ENCODE assay signal across 20 cellular contexts in the genomic region with DNA sequence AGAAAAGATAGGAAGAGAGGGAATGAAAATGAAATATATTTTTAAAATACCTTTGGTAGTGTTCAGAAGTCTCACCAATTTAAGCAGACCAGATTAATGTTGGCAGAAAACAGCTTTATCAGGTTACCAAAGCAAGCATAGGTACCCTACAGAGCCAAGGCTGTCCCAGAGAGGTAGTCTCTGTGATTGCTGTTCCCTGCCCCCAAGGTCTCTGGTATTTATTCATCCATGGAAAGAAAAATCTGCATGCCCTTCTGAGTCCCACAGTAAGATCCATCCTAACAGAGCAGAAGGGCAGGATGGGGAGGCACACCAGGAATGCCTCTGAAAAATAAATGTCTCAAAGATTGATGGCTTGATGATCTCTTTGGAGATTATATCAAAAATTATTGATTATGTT.
DNase-seq lines count a peak whose midpoint lies in the region; ATAC-seq and TF ChIP-seq lines count a peak whose summit lies in the region.
"Had no signal": no experiment of that assay in that cellular context is flagged by ENCODE, and none has a peak within 500 bp of the region (broad histone marks: within the 10 kb centered on the region; RNA-seq: fewer than 3 reads in every experiment).

No MANE protein-coding gene starts in this region.

- DNase-seq in H9: no peak
- peak; percentile 52 for DNase-seq in SK-N-DZ (ENCODE audit: low spot score)
- peak; percentile 35 for DNase-seq in left kidney (ENCODE audit: low read depth, low spot score)
- DNase-seq in DMS 273 (lab: John Stamatoyannopoulos, UW; ENCODE audit: unreplicated experiment): no peak
- DNase-seq in mucosa of descending colon: no peak
- no peak for DNase-seq in DMS79 (lab: John Stamatoyannopoulos, UW)
- no peak for DNase-seq in nucleus accumbens (lab: John Stamatoyannopoulos, UW)
- DNase-seq: 8988T; ACHN; AML-193; BE2C; CD4-positive, alpha-beta T cell; CD8-positive, alpha-beta memory T cell; DMS53; DND-41; H7 had no signal

- no peaks in the 10 kb centered on the region for H3K27me3 Mint-ChIP-seq in H9 (ENCODE audit: low read depth)
- H3K27me3 Mint-ChIP-seq: CD4-positive, alpha-beta T cell; CD8-positive, alpha-beta memory T cell had no signal

- H3K79me1 ChIP-seq in H9 (ENCODE audit: insufficient read depth, low read depth, low read length, poor library complexity, severe bottlenecking): peaks cover 3% of the 10 kb centered on the region

- no peak overlapping the region for H2BK15ac ChIP-seq in H9 (ENCODE audit: low read depth, low read length)

- H3K79me2 ChIP-seq in H9 (ENCODE audit: insufficient read depth, low read length): peaks cover 3% of the 10 kb centered on the region

- H3K9me3 Mint-ChIP-seq in H9: no peaks in the 10 kb centered on the region

- no peak overlapping the region for H3K23ac ChIP-seq in H9 (ENCODE audit: insufficient read length, low read depth, low read length)

- H3K18ac ChIP-seq in H9 (ENCODE audit: insufficient read length, low read depth, low read length): no peak overlapping the region

- H3K9ac ChIP-seq in H9 (ENCODE audit: extremely low read depth, insufficient read length, low read length): no peak overlapping the region
- H3K9ac ChIP-seq: BLaER1 treated with 17β-estradiol and CSF1 and Interleukin-3, amounts not matched to agents 10 nM and 100 nM had no signal

- H3K4me3 ChIP-seq in mucosa of descending colon: no peak overlapping the region
- H3K4me3 ChIP-seq: A549; BLaER1 treated with 17β-estradiol and CSF1 and Interleukin-3, amounts not matched to agents 10 nM and 100 nM had no signal

- H3K4me2 ChIP-seq in H9 (ENCODE audit: insufficient read depth, insufficient read length, low read length): no peak overlapping the region
- H3K4me2 ChIP-seq: A549; BLaER1 treated with 17β-estradiol and CSF1 and Interleukin-3, amounts not matched to agents 10 nM and 100 nM had no signal

- no peak overlapping the region for H3K4ac ChIP-seq in H9 (ENCODE audit: low read depth, low read length)

- H2BK12ac ChIP-seq in H9 (ENCODE audit: insufficient read length, low read depth, low read length): no peak overlapping the region

- H3K56ac ChIP-seq in H9 (ENCODE audit: insufficient read length, low read depth, low read length): no peak overlapping the region

- no peak overlapping the region for H3K14ac ChIP-seq in H9 (ENCODE audit: insufficient read depth, low read length)

- H3K4me1 ChIP-seq in H9 (ENCODE audit: insufficient read depth, low read length) (peaks cover 18% of the 10 kb centered on the region), mucosa of descending colon (ENCODE audit: low read depth) (no peaks in the 10 kb centered on the region)
- H3K4me1 ChIP-seq: A549; BE2C; BLaER1 treated with 17β-estradiol and CSF1 and Interleukin-3, amounts not matched to agents 10 nM and 100 nM had no signal

- no peaks in the 10 kb centered on the region for H3K9me3 ChIP-seq in H9 (ENCODE audit: control insufficient read depth, low read depth, low read length)
- H3K9me3 ChIP-seq in mucosa of descending colon: no peaks in the 10 kb centered on the region
- H3K9me3 ChIP-seq: A549; BE2C; BLaER1 treated with 17β-estradiol and CSF1 and Interleukin-3, amounts not matched to agents 10 nM and 100 nM had no signal

- no peaks in the 10 kb centered on the region for H3K23me2 ChIP-seq in H9 (ENCODE audit: insufficient read length, low read depth, low read length, poor library complexity, severe bottlenecking)

- H4K5ac ChIP-seq in H9 (ENCODE audit: insufficient read length, low read depth, low read length): no peak overlapping the region

- no peak for ATAC-seq in mucosa of descending colon
- ATAC-seq: A549, HCT116 had no signal

- no peak overlapping the region for H2BK20ac ChIP-seq in H9 (ENCODE audit: low read depth, low read length, poor library complexity, severe bottlenecking)

- no peaks in the 10 kb centered on the region for H3K27me3 ChIP-seq in H9 (ENCODE audit: insufficient read depth, low read length)
- H3K27me3 ChIP-seq: BE2C; BLaER1 treated with 17β-estradiol and CSF1 and Interleukin-3, amounts not matched to agents 10 nM and 100 nM had no signal

- no peak overlapping the region for H2AK5ac ChIP-seq in H9 (ENCODE audit: insufficient read length, low read length)

- H4K20me1 ChIP-seq in H9 (ENCODE audit: control insufficient read depth, insufficient read depth, insufficient read length): no peaks in the 10 kb centered on the region
- H4K20me1 ChIP-seq: BLaER1 treated with 17β-estradiol and CSF1 and Interleukin-3, amounts not matched to agents 10 nM and 100 nM had no signal

- H3K36me3 ChIP-seq in mucosa of descending colon (ENCODE audit: low read depth): no peaks in the 10 kb centered on the region
- H3K36me3 ChIP-seq: BE2C; BLaER1 treated with 17β-estradiol and CSF1 and Interleukin-3, amounts not matched to agents 10 nM and 100 nM had no signal

- H3K4me1 Mint-ChIP-seq in H9: peaks cover 41 to 43% of the 10 kb centered on the region in 2 experiments
- H3K4me1 Mint-ChIP-seq: CD14-positive monocyte; CD8-positive, alpha-beta memory T cell had no signal

- H3K27ac ChIP-seq in H9 (ENCODE audit: insufficient read length, low read depth, low read length): peak overlapping the region; percentile 30
- H3K27ac ChIP-seq: A549; BLaER1 treated with 17β-estradiol and CSF1 and Interleukin-3, amounts not matched to agents 10 nM and 100 nM had no signal

- peaks cover 0 to 3% (median 0%) of the 10 kb centered on the region in 3 experiments; a peak in 2 of 7 replicates for H3K36me3 Mint-ChIP-seq in H9 (ENCODE audit: insufficient read depth in 1 of 3, low read depth in 3 of 3)
- H3K36me3 Mint-ChIP-seq: CD14-positive monocyte; CD8-positive, alpha-beta memory T cell had no signal

- intact Hi-C loops in mucosa of descending colon (cut with DNase I, micrococcal nuclease): no loop called here

- no peak overlapping the region for H2BK120ac ChIP-seq in H9 (ENCODE audit: low read depth, low read length, poor library complexity, severe bottlenecking)

- H4K91ac ChIP-seq in H9 (ENCODE audit: insufficient read length, low read depth, low read length): no peak overlapping the region

- no peak overlapping the region for H4K8ac ChIP-seq in H9 (replicated peaks; ENCODE audit: insufficient read length, low read depth, low read length)

- H3T11ph ChIP-seq in H9 (ENCODE audit: low read length): no peak overlapping the region

- TF ChIP-seq CTCF in H9 (conservative IDR thresholded peaks at IDR 0.05) (no peak), mucosa of descending colon (IDR thresholded peaks at IDR 0.05) (no peak)

- H3K27ac Mint-ChIP-seq in H9: peak overlapping the region; percentile 20 to 62 (median 41); a peak in 2 of 7 replicates
- H3K27ac Mint-ChIP-seq: CD14-positive monocyte; CD4-positive, alpha-beta T cell; CD8-positive, alpha-beta memory T cell had no signal

- H2BK5ac ChIP-seq in H9 (ENCODE audit: insufficient read length, low read length): no peak overlapping the region

- H2AFZ ChIP-seq in H9 (ENCODE audit: low read length): no peak overlapping the region

- H3K4me3 Mint-ChIP-seq in H9: no peak overlapping the region
- H3K4me3 Mint-ChIP-seq: CD14-positive monocyte; CD4-positive, alpha-beta T cell; CD8-positive, alpha-beta memory T cell had no signal

Comparison
In these comparisons a context has a peak if more than half of its experiments do, and no peak if none do; other contexts are left out.
1. DNase-seq: peak in SK-N-DZ (single experiment) and left kidney (single experiment); none in H9 (single experiment), DMS 273 (single experiment), mucosa of descending colon (0 of 3), DMS79 (single experiment) and nucleus accumbens (0 of 56).